ENCODE assay signal across 13 cellular contexts in the genomic region with DNA sequence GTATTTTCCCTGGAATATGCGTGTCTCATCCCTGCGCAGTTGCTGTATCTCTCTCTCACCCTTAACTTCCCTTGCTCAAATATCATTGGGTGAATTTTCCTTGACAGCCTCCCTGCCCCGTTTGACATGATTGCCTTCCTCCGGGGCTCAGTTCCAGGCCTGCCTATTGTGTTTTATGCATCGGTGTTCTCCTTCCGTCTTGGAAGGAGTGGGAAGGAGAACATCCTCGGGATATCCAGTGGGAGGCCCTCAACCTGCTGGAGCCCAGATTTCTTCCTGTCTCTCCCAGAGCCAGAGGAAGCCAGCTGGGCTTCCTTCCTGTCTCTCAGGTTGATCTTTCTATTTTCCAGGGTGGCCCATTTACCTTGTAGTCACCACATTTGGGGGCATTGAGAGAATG.
"Had no signal": no experiment of that assay in that cellular context is flagged by ENCODE, and none has a peak within 500 bp of the region (broad histone marks: within the 10 kb centered on the region; RNA-seq: fewer than 3 reads in every experiment).

No MANE protein-coding gene starts in this region.

- H3K27me3 ChIP-seq: breast epithelium had no signal

- H3K9me3 Mint-ChIP-seq: activated naive CD4-positive, alpha-beta T cell treated with anti-CD3 and anti-CD28 coated beads, Interleukin-2, amount 50 U/mL, for 72 hours; activated T-cell treated with anti-CD3 and anti-CD28 coated beads, Interleukin-2, amount 50 U/mL, for 24 hours; stimulated activated naive CD8-positive, alpha-beta T cell treated with anti-CD3 and anti-CD28 coated beads, Interleukin-15, Interleukin-2, amounts not matched to agents 100 ng/mL and 50 ng/mL, for 24 hours had no signal

- H3K4me3 Mint-ChIP-seq: activated T-cell treated with anti-CD3 and anti-CD28 coated beads, Interleukin-2, amount 50 U/mL, for 24 hours; stimulated activated naive CD8-positive, alpha-beta T cell treated with anti-CD3 and anti-CD28 coated beads, Interleukin-15, Interleukin-2, amounts not matched to agents 100 ng/mL and 50 ng/mL, for 24 hours; T-helper 17 cell had no signal

- H3K4me1 ChIP-seq: breast epithelium, sigmoid colon had no signal

- H3K36me3 Mint-ChIP-seq: activated naive CD4-positive, alpha-beta T cell treated with anti-CD3 and anti-CD28 coated beads, Interleukin-2, amount 50 U/mL, for 72 hours had no signal

- DNase-seq: activated CD4-positive, alpha-beta T cell treated with anti-CD3 and anti-CD28 coated beads, Interleukin-2, amount 50 U/mL, for 1 hour; activated effector memory CD4-positive, alpha-beta T cell treated with Interleukin-2 at 50 U/mL for 16 hours; activated T-cell treated with anti-CD3 and anti-CD28 coated beads, Interleukin-2, amount 50 U/mL, for 24 hours; effector CD4-positive, alpha-beta T cell; foreskin melanocyte; kidney; sigmoid colon; stimulated activated CD4-positive, alpha-beta T cell treated with anti-CD3 and anti-CD28 coated beads, Interleukin-12 subunit alpha, Interleukin-12 subunit beta, amount 100 ng/mL, for 4 hours; T-helper 17 cell had no signal

- H3K9me3 ChIP-seq: breast epithelium, sigmoid colon, thoracic aorta had no signal

- H3K36me3 ChIP-seq: breast epithelium, sigmoid colon, thoracic aorta had no signal

- H3K4me3 ChIP-seq: breast epithelium, sigmoid colon, thoracic aorta had no signal

- ATAC-seq: activated naive CD4-positive, alpha-beta T cell treated with anti-CD3 and anti-CD28 coated beads, Interleukin-2, amount 50 U/mL, for 72 hours; T-helper 17 cell had no signal

- H3K27ac Mint-ChIP-seq: activated naive CD4-positive, alpha-beta T cell treated with anti-CD3 and anti-CD28 coated beads, Interleukin-2, amount 50 U/mL, for 72 hours; activated T-cell treated with anti-CD3 and anti-CD28 coated beads, Interleukin-2, amount 50 U/mL, for 24 hours; stimulated activated naive CD8-positive, alpha-beta T cell treated with anti-CD3 and anti-CD28 coated beads, Interleukin-15, Interleukin-2, amounts not matched to agents 100 ng/mL and 50 ng/mL, for 24 hours had no signal

- H3K27ac ChIP-seq: breast epithelium, sigmoid colon, thoracic aorta had no signal
